Comparison of ENCODE assay signal across 35 cellular contexts in the genomic region with DNA sequence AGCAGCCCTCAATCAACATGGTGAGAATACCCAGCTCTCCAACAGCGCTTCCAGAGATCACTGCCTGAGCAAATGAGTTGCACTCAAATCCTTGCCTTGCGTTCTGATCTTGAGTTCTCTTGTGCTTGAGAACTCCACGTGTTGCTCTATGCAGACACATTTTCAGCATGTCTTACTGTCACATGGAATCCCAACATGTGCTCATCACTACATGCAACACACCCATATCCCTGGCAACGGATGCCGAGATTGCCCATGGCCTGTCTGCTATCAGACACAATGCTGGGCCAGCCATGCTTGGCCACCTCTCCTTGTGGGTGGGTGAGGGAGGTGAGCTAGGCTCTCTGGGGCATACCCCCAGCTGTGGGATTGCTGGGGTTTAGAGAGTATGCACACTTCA.
"Had no signal": no experiment of that assay in that cellular context is flagged by ENCODE, and none has a peak within 500 bp of the region (broad histone marks: within the 10 kb centered on the region; RNA-seq: fewer than 3 reads in every experiment).

No MANE protein-coding gene starts in this region.

- FAIRE-seq: TTC549 had no signal

- H3K4me1 ChIP-seq: Peyer's patch, SJSA1 had no signal

- H3K36me3 ChIP-seq: ascending aorta, cardiac muscle cell, Peyer's patch, SJSA1 had no signal

- ATAC-seq: activated CD4-positive, alpha-beta T cell treated with anti-CD3 and anti-CD28 coated beads for 36 hours; activated CD4-positive, CD25-positive, alpha-beta regulatory T cell treated with anti-CD3 and anti-CD28 coated beads, Interleukin-2, amount 50 U/mL, for 24 hours; activated CD8-positive, alpha-beta T cell treated with anti-CD3 and anti-CD28 coated beads, Interleukin-2, amount 10 ng/mL, durations not matched to agents 7 days and 5 days; PC-3; WTC11 had no signal

- H3K27me3 ChIP-seq: ascending aorta, cardiac muscle cell, Peyer's patch, SJSA1 had no signal

- H3K4me1 Mint-ChIP-seq: activated CD4-positive, alpha-beta T cell treated with anti-CD3 and anti-CD28 coated beads for 36 hours; activated naive CD4-positive, alpha-beta T cell treated with anti-CD3 and anti-CD28 coated beads, Interleukin-2, amount 50 U/mL, for 24 hours; WTC11 had no signal

- H3K36me3 Mint-ChIP-seq: activated naive CD4-positive, alpha-beta T cell treated with anti-CD3 and anti-CD28 coated beads, Interleukin-2, amount 50 U/mL, for 24 hours; activated naive CD8-positive, alpha-beta T cell treated with anti-CD3 and anti-CD28 coated beads, Interleukin-2, amount 10 ng/mL, durations not matched to agents 7 days and 5 days; WTC11 had no signal

- H3K9ac ChIP-seq: SK-N-SH had no signal

- DNase-seq: activated CD4-positive, alpha-beta T cell treated with anti-CD3 and anti-CD28 coated beads for 36 hours; activated CD4-positive, alpha-beta T cell treated with anti-CD3 and anti-CD28 coated beads, Interleukin-2, amount 10 ng/mL, durations not matched to agents 7 days and 5 days; activated CD4-positive, alpha-beta T cell treated with anti-CD3 and anti-CD28 coated beads, Interleukin-2, amount 50 U/mL, for 48 hours; activated CD8-positive, alpha-beta T cell treated with anti-CD3 and anti-CD28 coated beads, Interleukin-2, amount 10 ng/mL, durations not matched to agents 7 days and 5 days; activated gamma-delta T cell; activated naive CD4-positive, alpha-beta T cell treated with Interleukin-2 at 50 U/mL for 16 hours; activated naive CD8-positive, alpha-beta T cell treated with anti-CD3 and anti-CD28 coated beads, Interleukin-2, amount 10 ng/mL, durations not matched to agents 7 days and 5 days; activated T-cell treated with anti-CD3 and anti-CD28 coated beads, Interleukin-2, amount 50 U/mL, for 24 hours; amygdala; NCI-H1092 treated with DMSO at 0.1 percent for 48 hours; NCI-H1417; NCI-H146; NCI-H187; NCI-H2029 treated with DMSO at 0.1 percent for 48 hours; NCI-H2107; NCI-H2171; NCI-H510A; NCI-H526; NCI-H748 treated with DMSO at 0.1 percent for 48 hours; NK-92 treated with Interleukin-12 subunit alpha and Interleukin-12 subunit beta, amount 100 ng/mL, for 24 hours; PC-3; Peyer's patch; RPMI8226; SHP77 treated with DMSO at 0.1 percent for 48 hours; SK-N-SH had no signal

- H3K4me2 ChIP-seq: SK-N-SH had no signal

- H3K9me3 ChIP-seq: ascending aorta, Peyer's patch, SJSA1, SK-N-SH had no signal

- H3K9me3 Mint-ChIP-seq: activated CD4-positive, alpha-beta T cell treated with anti-CD3 and anti-CD28 coated beads, Interleukin-2, amount 10 ng/mL, durations not matched to agents 7 days and 5 days; activated naive CD4-positive, alpha-beta T cell treated with anti-CD3 and anti-CD28 coated beads, Interleukin-2, amount 50 U/mL, for 24 hours; activated naive CD8-positive, alpha-beta T cell treated with anti-CD3 and anti-CD28 coated beads, Interleukin-2, amount 10 ng/mL, durations not matched to agents 7 days and 5 days; activated T-cell treated with anti-CD3 and anti-CD28 coated beads, Interleukin-2, amount 50 U/mL, for 24 hours; activated T-helper 2 cell treated with anti-CD3 and anti-CD28 coated beads, Interferon-gamma antibody, Interleukin-2, Interleukin-4, amounts not matched to agents 10 μg/mL and 5 μg/mL and 100 μg/mL, durations not matched to agents 14 hours and 24 hours and 36 hours; T-helper 1 cell treated with Interleukin-12 subunit alpha and Interleukin-12 subunit beta and Interleukin-4 antibody, amounts not matched to agents 30 μg/mL and 1 μg/mL, for 36 hours; T-helper 2 cell treated with Interferon-gamma antibody and Interleukin-4, amounts not matched to agents 5 μg/mL and 100 μg/mL, for 36 hours; WTC11 had no signal

- H3K4me3 Mint-ChIP-seq: activated CD4-positive, alpha-beta T cell treated with anti-CD3 and anti-CD28 coated beads for 36 hours; activated CD4-positive, alpha-beta T cell treated with anti-CD3 and anti-CD28 coated beads, Interleukin-2, amount 10 ng/mL, durations not matched to agents 7 days and 5 days; activated CD8-positive, alpha-beta T cell treated with anti-CD3 and anti-CD28 coated beads, Interleukin-2, amount 10 ng/mL, durations not matched to agents 7 days and 5 days; activated naive CD4-positive, alpha-beta T cell treated with anti-CD3 and anti-CD28 coated beads, Interleukin-2, amount 50 U/mL, for 24 hours; activated naive CD8-positive, alpha-beta T cell treated with anti-CD3 and anti-CD28 coated beads, Interleukin-2, amount 10 ng/mL, durations not matched to agents 7 days and 5 days; activated T-cell treated with anti-CD3 and anti-CD28 coated beads, Interleukin-2, amount 50 U/mL, for 24 hours; T-helper 1 cell treated with Interleukin-12 subunit alpha and Interleukin-12 subunit beta and Interleukin-4 antibody, amounts not matched to agents 30 μg/mL and 1 μg/mL, for 36 hours; T-helper 2 cell treated with Interferon-gamma antibody and Interleukin-4, amounts not matched to agents 5 μg/mL and 100 μg/mL, for 36 hours; WTC11 had no signal

- H3K4me3 ChIP-seq: ascending aorta, cardiac muscle cell, Peyer's patch, SJSA1 had no signal

- H3K27ac Mint-ChIP-seq: activated CD4-positive, alpha-beta T cell treated with anti-CD3 and anti-CD28 coated beads for 36 hours; activated CD4-positive, alpha-beta T cell treated with anti-CD3 and anti-CD28 coated beads, Interleukin-2, amount 10 ng/mL, durations not matched to agents 7 days and 5 days; activated CD8-positive, alpha-beta T cell treated with anti-CD3 and anti-CD28 coated beads, Interleukin-2, amount 10 ng/mL, durations not matched to agents 7 days and 5 days; activated naive CD4-positive, alpha-beta T cell treated with anti-CD3 and anti-CD28 coated beads, Interleukin-2, amount 50 U/mL, for 24 hours; activated naive CD8-positive, alpha-beta T cell treated with anti-CD3 and anti-CD28 coated beads, Interleukin-2, amount 10 ng/mL, durations not matched to agents 7 days and 5 days; activated T-cell treated with anti-CD3 and anti-CD28 coated beads, Interleukin-2, amount 50 U/mL, for 24 hours; activated T-helper 2 cell treated with anti-CD3 and anti-CD28 coated beads, Interferon-gamma antibody, Interleukin-2, Interleukin-4, amounts not matched to agents 10 μg/mL and 5 μg/mL and 100 μg/mL, durations not matched to agents 14 hours and 24 hours and 36 hours; T-helper 1 cell treated with Interleukin-12 subunit alpha and Interleukin-12 subunit beta and Interleukin-4 antibody, amounts not matched to agents 30 μg/mL and 1 μg/mL, for 36 hours; T-helper 2 cell treated with Interferon-gamma antibody and Interleukin-4, amounts not matched to agents 5 μg/mL and 100 μg/mL, for 36 hours; WTC11 had no signal

- H3K27ac ChIP-seq: ascending aorta, cardiac muscle cell, Peyer's patch, SJSA1 had no signal
